28 cellular contexts compared by ENCODE assay signal in the genomic region with DNA sequence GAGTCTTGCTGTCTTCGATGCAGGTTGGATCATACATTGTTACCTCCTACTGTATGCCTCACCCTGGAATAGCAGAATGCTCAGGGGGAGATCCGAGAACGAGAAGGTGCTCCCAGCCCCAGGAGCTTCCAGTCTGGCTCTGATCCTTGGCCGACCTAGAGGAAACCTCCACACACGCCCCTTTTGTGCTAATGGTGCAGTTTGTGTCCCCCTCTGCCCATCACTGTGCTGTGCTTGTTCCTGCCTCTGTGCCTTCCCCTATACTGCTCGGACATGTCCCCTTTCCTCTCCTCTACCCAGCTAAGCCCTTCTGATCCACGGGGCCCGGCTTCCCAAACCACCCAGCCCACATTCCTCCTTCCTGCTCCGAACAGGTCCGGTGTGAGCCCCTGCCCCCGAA. TPM values are rescaled to one million over a fixed set of nuclear protein-coding genes. Genes with fewer than 3 reads are reported as not detected.
A peak's percentile ranks its signal among the peaks of the same experiment; 100 is the strongest.
DNase-seq lines count a peak whose midpoint lies in the region; ATAC-seq and TF ChIP-seq lines count a peak whose summit lies in the region.
"Had no signal": no experiment of that assay in that cellular context is flagged by ENCODE, and none has a peak within 500 bp of the region (broad histone marks: within the 10 kb centered on the region; RNA-seq: fewer than 3 reads in every experiment).

No MANE protein-coding gene starts in this region.

- WGBS in thyroid gland, 2 donors, result 85 to 89% methylated on average over 10 to 11 of the region's 11 CpGs

- H3K4me3 ChIP-seq in thyroid gland (replicated peaks in 1 of 3), result no peak overlapping the region
- H3K4me3 ChIP-seq: cardiac muscle cell, skin epidermis, upper lobe of right lung had no signal

- peaks cover 52 to 66% of the 10 kb centered on the region in 2 donors for H3K4me1 ChIP-seq in thyroid gland

- no peaks in the 10 kb centered on the region for H3K27me3 Mint-ChIP-seq in activated naive CD4-positive, alpha-beta T cell treated with anti-CD3 and anti-CD28 coated beads, Interleukin-2, amount 50 U/mL, for 24 hours
- H3K27me3 Mint-ChIP-seq in naive B cell, result no peaks in the 10 kb centered on the region
- H3K27me3 Mint-ChIP-seq: activated B cell treated with CpG ODN at 0.5 μM for 24 hours had no signal

- TF ChIP-seq POLR2A in thyroid gland (IDR thresholded peaks at IDR 0.05), result no peak

- peaks cover 21% of the 10 kb centered on the region for H3K4me1 Mint-ChIP-seq in activated naive CD4-positive, alpha-beta T cell treated with anti-CD3 and anti-CD28 coated beads, Interleukin-2, amount 50 U/mL, for 24 hours
- H3K4me1 Mint-ChIP-seq in naive B cell, result peaks cover 28 to 36% (median 31%) of the 10 kb centered on the region in 3 donors

- no peak for DNase-seq in activated naive CD4-positive, alpha-beta T cell treated with anti-CD3 and anti-CD28 coated beads, Interleukin-2, amount 50 U/mL, for 72 hours (ENCODE audit: low spot score in 2 of 2)
- DNase-seq in RWPE1 (ENCODE audit: low spot score), result no peak
- DNase-seq in naive B cell, result no peak
- DNase-seq in thyroid gland, result no peak
- DNase-seq in putamen (ENCODE audit: low spot score), result no peak
- no peak for DNase-seq in foreskin melanocyte
- DNase-seq: activated B cell treated with CpG ODN at 0.5 μM for 24 hours; activated CD4-positive, alpha-beta T cell treated with anti-CD3 and anti-CD28 coated beads, Interleukin-2, amount 50 U/mL, for 48 hours; activated T-cell treated with anti-CD3 and anti-CD28 coated beads for 4 hours; EL; NCI-H1048; NCI-H2081; NCI-H226; NCI-H748 treated with DMSO at 0.1 percent for 48 hours; T1000; upper lobe of right lung had no signal

- no peaks in the 10 kb centered on the region for H3K9me3 ChIP-seq in thyroid gland
- H3K9me3 ChIP-seq: neutrophil, upper lobe of right lung had no signal

- H3K27ac Mint-ChIP-seq in activated naive CD4-positive, alpha-beta T cell treated with anti-CD3 and anti-CD28 coated beads, Interleukin-2, amount 50 U/mL, for 24 hours, result peak overlapping the region; percentile 43
- H3K27ac Mint-ChIP-seq in activated naive CD4-positive, alpha-beta T cell treated with anti-CD3 and anti-CD28 coated beads, Interleukin-2, amount 50 U/mL, for 72 hours, result peak overlapping the region in 1 of 2 donors; percentile 22
- H3K27ac Mint-ChIP-seq in naive B cell, result peak overlapping the region; percentile 60 to 99 (median 84)
- H3K27ac Mint-ChIP-seq: activated naive CD4-positive, alpha-beta T cell treated with anti-CD3 and anti-CD28 coated beads for 36 hours; dendritic cell treated with granulocyte-macrophage colony-stimulating factor and Interleukin-4, amounts not matched to agents 40 ng/mL and 50 ng/mL, for 4 days had no signal

- H3K4me3 Mint-ChIP-seq in activated naive CD4-positive, alpha-beta T cell treated with anti-CD3 and anti-CD28 coated beads, Interleukin-2, amount 50 U/mL, for 24 hours, result no peak overlapping the region
- H3K4me3 Mint-ChIP-seq in naive B cell, result no peak overlapping the region
- H3K4me3 Mint-ChIP-seq: activated B cell treated with CpG ODN at 0.5 μM for 24 hours; activated naive CD4-positive, alpha-beta T cell treated with anti-CD3 and anti-CD28 coated beads for 36 hours; dendritic cell treated with granulocyte-macrophage colony-stimulating factor and Interleukin-4, amounts not matched to agents 40 ng/mL and 50 ng/mL, for 4 days had no signal

- no peak for ATAC-seq in activated naive CD4-positive, alpha-beta T cell treated with anti-CD3 and anti-CD28 coated beads, Interleukin-2, amount 50 U/mL, for 72 hours
- ATAC-seq in naive B cell (ENCODE audit: low read depth in 2 of 2) (no peak), GM18868 (IDR thresholded peaks at IDR 0.05; ENCODE audit: unreplicated experiment) (no peak)
- ATAC-seq: HepG2, upper lobe of right lung had no signal

- H3K36me3 ChIP-seq in thyroid gland, result no peaks in the 10 kb centered on the region
- H3K36me3 ChIP-seq: cardiac muscle cell, neutrophil, upper lobe of right lung had no signal

- CTCF ChIA-PET in RWPE1 (lab: Yijun Ruan, JAX), result no interaction called here

- no peaks in the 10 kb centered on the region for H3K27me3 ChIP-seq in thyroid gland
- H3K27me3 ChIP-seq: cardiac muscle cell, neutrophil, upper lobe of right lung had no signal

- H3K9me3 Mint-ChIP-seq in activated naive CD4-positive, alpha-beta T cell treated with anti-CD3 and anti-CD28 coated beads, Interleukin-2, amount 50 U/mL, for 24 hours, result no peaks in the 10 kb centered on the region
- no peaks in the 10 kb centered on the region for H3K9me3 Mint-ChIP-seq in activated naive CD4-positive, alpha-beta T cell treated with anti-CD3 and anti-CD28 coated beads, Interleukin-2, amount 50 U/mL, for 72 hours
- peaks cover 0 to 2% (median 0%) of the 10 kb centered on the region in 7 donors for H3K9me3 Mint-ChIP-seq in naive B cell
- H3K9me3 Mint-ChIP-seq: activated B cell treated with CpG ODN at 0.5 μM for 24 hours; activated naive CD4-positive, alpha-beta T cell treated with anti-CD3 and anti-CD28 coated beads for 36 hours; dendritic cell treated with granulocyte-macrophage colony-stimulating factor and Interleukin-4, amounts not matched to agents 40 ng/mL and 50 ng/mL, for 4 days had no signal

- TF ChIP-seq CTCF in RWPE1 (conservative IDR thresholded peaks at IDR 0.05; ENCODE audit: low read depth) (no peak), thyroid gland (IDR thresholded peaks at IDR 0.05) (no peak)

- peaks cover 7% of the 10 kb centered on the region for H3K36me3 Mint-ChIP-seq in activated naive CD4-positive, alpha-beta T cell treated with anti-CD3 and anti-CD28 coated beads, Interleukin-2, amount 50 U/mL, for 24 hours
- no peaks in the 10 kb centered on the region for H3K36me3 Mint-ChIP-seq in activated naive CD4-positive, alpha-beta T cell treated with anti-CD3 and anti-CD28 coated beads, Interleukin-2, amount 50 U/mL, for 72 hours
- peaks cover 4 to 20% of the 10 kb centered on the region in 2 donors for H3K36me3 Mint-ChIP-seq in naive B cell

- intact Hi-C loops in thyroid gland (cut with DNase I), result no loop called here

- H3K27ac ChIP-seq in RWPE1 (0 out of 2 replicates have a peak overlapping the region, but pooled peaks have one; percentile 4), thyroid gland (peak overlapping the region; percentile 75 to 87 (median 86))
- H3K27ac ChIP-seq: cardiac muscle cell, neutrophil, skin epidermis, upper lobe of right lung had no signal

- POLR2A ChIA-PET in RWPE1 (lab: Yijun Ruan, JAX; ENCODE audit: low non-redundant PET), result no interaction called here

RNA-seq across cellular contexts. Expression of gene ZNF775, which starts 32.5 kb away (rescaled TPM):
- total RNA-seq in activated naive CD4-positive, alpha-beta T cell treated with anti-CD3 and anti-CD28 coated beads, Interleukin-2, amount 50 U/mL, for 72 hours, result 1 to 10 TPM; 4.4 to 5.0 TPM
- 1 to 10 TPM; 1.4 to 8.9 (median 4.5) TPM for polyA plus RNA-seq in naive B cell (ENCODE audit: low read depth in 6 of 6)
- 1 to 10 TPM; 4.3 to 7.5 (median 6.3) TPM for total RNA-seq in thyroid gland

RNA-seq across cellular contexts. Expression of gene GIMAP8, which starts 38.8 kb away (rescaled TPM):
- total RNA-seq in activated naive CD4-positive, alpha-beta T cell treated with anti-CD3 and anti-CD28 coated beads, Interleukin-2, amount 50 U/mL, for 72 hours, result 10 to 100 TPM; 13.5 to 17.7 TPM
- under 1 TPM in 4 of 6 donors, not detected in 2; 0.07 to 0.22 (median 0.08) TPM for polyA plus RNA-seq in naive B cell (ENCODE audit: low read depth in 6 of 6)
- total RNA-seq in thyroid gland, result 10 to 100 TPM in 3 of 4 donors, 1 to 10 TPM in 1; 7.5 to 34.5 (median 20.0) TPM
- total RNA-seq: A673, activated B cell treated with CpG ODN at 0.5 μM for 24 hours, HepG2, OCI-LY7 had no signal
- polyA plus RNA-seq: BJ, cardiac muscle cell, fibroblast of lung, HepG2 had no signal

RNA-seq across cellular contexts. Expression of gene REPIN1, which starts 43.0 kb away (rescaled TPM):
- 10 to 100 TPM; 57.1 to 77.4 TPM for total RNA-seq in activated naive CD4-positive, alpha-beta T cell treated with anti-CD3 and anti-CD28 coated beads, Interleukin-2, amount 50 U/mL, for 72 hours
- 100 to 1,000 TPM in 1 of 6 donors, 10 to 100 TPM in 5; 46.3 to 115 (median 68.5) TPM for polyA plus RNA-seq in naive B cell (ENCODE audit: low read depth in 6 of 6)
- 100 to 1,000 TPM in 3 of 4 donors, 10 to 100 TPM in 1; 71.9 to 144 (median 123) TPM for total RNA-seq in thyroid gland
